12 cellular contexts compared by ENCODE assay signal in genomic region chr12:106296179-106296877, GRCh38. TPM values are rescaled to one million over a fixed set of nuclear protein-coding genes. Genes with fewer than 3 reads are reported as not detected.
DNase-seq lines count a peak whose midpoint lies in the region; ATAC-seq and TF ChIP-seq lines count a peak whose summit lies in the region.
"Had no signal": no experiment of that assay in that cellular context is flagged by ENCODE, and none has a peak within 500 bp of the region (broad histone marks: within the 10 kb centered on the region; RNA-seq: fewer than 3 reads in every experiment).

No MANE protein-coding gene starts in this region.

- peak; percentile 49 for DNase-seq in GM03348 (ENCODE audit: low spot score)
- peak; percentile 80 for DNase-seq in RWPE1 (ENCODE audit: low spot score)
- DNase-seq in fibroblast of mammary gland (ENCODE audit: low read depth), result peak; percentile 75
- DNase-seq in renal cortical epithelial cell (ENCODE audit: low read depth), result peak; percentile 85
- DNase-seq in coronary artery (ENCODE audit: low spot score), result no peak
- DNase-seq in G401 (ENCODE audit: low spot score), result no peak
- DNase-seq: activated T-cell treated with anti-CD3 and anti-CD28 coated beads, Interleukin-2, amount 50 U/mL, for 1 hour; DMS 273 treated with DMSO at 0.1 percent for 48 hours; nucleus accumbens; thyroid gland had no signal

- TF ChIP-seq CTCF in RWPE1 (conservative IDR thresholded peaks at IDR 0.05; ENCODE audit: low read depth) (no peak), fibroblast of mammary gland (conservative IDR thresholded peaks at IDR 0.05; ENCODE audit: control insufficient read depth, insufficient read depth, low read depth, low read length) (no peak), coronary artery (IDR thresholded peaks at IDR 0.05) (no peak)

- CTCF ChIA-PET in RWPE1 (lab: Yijun Ruan, JAX), result interaction anchor here (0.6 to 0.7 kb wide), 4 partner anchors 48 to 1291 kb away, joined by 3 read pairs; partner anchors contain the start of gene CKAP4

- POLR2A ChIA-PET in RWPE1 (lab: Yijun Ruan, JAX; ENCODE audit: low non-redundant PET), result interaction anchor here (0.6 kb wide), 1 partner anchor 25 kb away, joined by 3 read pairs; no protein-coding TSS in a partner anchor

- in situ Hi-C loops in G401 (cut with HindIII; ENCODE audit: low sequenced_read_pairs), result no loop called here

- peak overlapping the region; percentile 67 for H3K27ac ChIP-seq in RWPE1
- H3K27ac ChIP-seq in coronary artery, result no peak overlapping the region
- H3K27ac ChIP-seq: thyroid gland had no signal

- ATAC-seq in HG02970 (IDR thresholded peaks at IDR 0.05; ENCODE audit: low FRiP score, unreplicated experiment) (no peak), GM21528 (IDR thresholded peaks at IDR 0.05; ENCODE audit: low FRiP score, unreplicated experiment) (no peak)

- H3K4me3 ChIP-seq in fibroblast of mammary gland (ENCODE audit: control insufficient read depth, low read depth, low read length) (no peak overlapping the region), coronary artery (no peak overlapping the region)
- H3K4me3 ChIP-seq: thyroid gland had no signal

RNA-seq across cellular contexts. Expression of gene TCP11L2, which starts 6.2 kb away (rescaled TPM):
- total RNA-seq in renal cortical epithelial cell, result 30.2 and 48.3 TPM in 2 replicates
- total RNA-seq in G401 (2014; rRNA removed; shearing (Covaris generic)), result 12.7 and 12.9 TPM in 2 replicates

RNA-seq across cellular contexts. Expression of gene CKAP4, which starts 48.5 kb away (rescaled TPM):
- 82.7 and 105 TPM in 2 replicates for total RNA-seq in renal cortical epithelial cell
- 50.9 and 54.4 TPM in 2 replicates for total RNA-seq in G401 (2014; rRNA removed; shearing (Covaris generic))

Comparison
In these comparisons a context has a peak if more than half of its experiments do, and no peak if none do; other contexts are left out.
1. DNase-seq: peak in GM03348 (single experiment), RWPE1 (single experiment), fibroblast of mammary gland (single experiment) and renal cortical epithelial cell (single experiment); none in coronary artery (single experiment) and G401 (single experiment).